ENCODE assay signal across 30 cellular contexts in the genomic region with DNA sequence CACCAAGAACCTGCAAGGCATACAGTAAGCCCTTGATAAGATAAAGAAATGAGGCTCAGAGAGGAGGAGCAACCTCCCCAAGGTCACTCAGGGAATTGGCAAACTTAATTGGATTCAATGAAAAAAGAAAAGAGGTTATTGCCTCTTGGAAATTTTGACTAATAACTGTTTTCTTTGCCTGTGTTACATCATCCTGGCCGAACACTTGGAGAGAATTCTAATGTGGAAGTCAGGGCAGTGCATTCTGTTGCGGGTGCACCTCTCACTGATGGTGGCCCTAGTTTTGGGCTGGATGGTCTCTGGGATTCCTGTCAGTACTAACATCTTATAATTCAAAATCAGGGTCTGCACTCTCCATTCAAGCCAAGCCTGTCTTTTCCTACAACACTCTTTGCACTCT.
"Had no signal": no experiment of that assay in that cellular context is flagged by ENCODE, and none has a peak within 500 bp of the region (broad histone marks: within the 10 kb centered on the region; RNA-seq: fewer than 3 reads in every experiment).

No MANE protein-coding gene starts in this region.

- ATAC-seq: activated CD4-positive, CD25-positive, alpha-beta regulatory T cell treated with anti-CD3 and anti-CD28 coated beads, Interleukin-2, amount 50 U/mL, for 24 hours; activated CD8-positive, alpha-beta T cell treated with anti-CD3 and anti-CD28 coated beads for 36 hours; activated T-cell treated with anti-CD3 and anti-CD28 coated beads, Interleukin-2, amount 50 U/mL, for 4 hours; activated T-helper 17 cell treated with anti-CD3 and anti-CD28 coated beads, Interleukin-2, amount 50 U/mL, for 72 hours; esophagus mucosa; foreskin keratinocyte; gastrocnemius medialis; T-helper 17 cell had no signal

- H3K4me3 ChIP-seq: ascending aorta, breast epithelium, cardiac muscle cell, coronary artery, dorsolateral prefrontal cortex, gastrocnemius medialis, heart left ventricle had no signal

- DNase-seq: activated B cell treated with CpG ODN at 0.5 μM for 24 hours; activated CD4-positive, alpha-beta T cell treated with anti-CD3 and anti-CD28 coated beads for 48 hours; activated CD4-positive, alpha-beta T cell treated with anti-CD3 and anti-CD28 coated beads, Interleukin-2, amount 50 U/mL, for 1 hour; activated CD4-positive, alpha-beta T cell treated with anti-CD3 and anti-CD28 coated beads, Interleukin-2, amount 50 U/mL, for 48 hours; activated CD8-positive, alpha-beta memory T cell treated with anti-CD3 and anti-CD28 coated beads for 24 hours; activated CD8-positive, alpha-beta T cell treated with anti-CD3 and anti-CD28 coated beads for 36 hours; activated effector memory CD4-positive, alpha-beta T cell treated with Interleukin-2 at 50 U/mL for 16 hours; activated gamma-delta T cell treated with Interleukin-2 at 50 U/mL for 16 hours; activated naive CD4-positive, alpha-beta T cell treated with anti-CD3 and anti-CD28 coated beads, Interleukin-2, amount 50 U/mL, for 16 hours; activated naive CD4-positive, alpha-beta T cell treated with Interleukin-2 at 50 U/mL for 16 hours; activated T-cell treated with anti-CD3 and anti-CD28 coated beads, Interleukin-2, amount 50 U/mL, for 4 hours; amygdala; dorsolateral prefrontal cortex; effector memory CD4-positive, alpha-beta T cell; endodermal cell; foreskin keratinocyte; gastrocnemius medialis; glutamatergic neuron; heart left ventricle; T-helper 1 cell; T-helper 17 cell; T1000; WERI-Rb-1 had no signal
